In genomic region chr5:64295100-64295499, GRCh38 we compare ENCODE assay signal across 14 cellular contexts.
"Had no signal": no experiment of that assay in that cellular context is flagged by ENCODE, and none has a peak within 500 bp of the region (broad histone marks: within the 10 kb centered on the region; RNA-seq: fewer than 3 reads in every experiment).

No MANE protein-coding gene starts in this region.

- H3K27me3 ChIP-seq: neural progenitor cell, testis had no signal

- DNase-seq: activated CD4-positive, CD25-positive, alpha-beta regulatory T cell treated with anti-CD3 and anti-CD28 coated beads, Interleukin-2, amount 50 U/mL, for 72 hours; activated naive CD4-positive, alpha-beta T cell; activated naive CD8-positive, alpha-beta T cell treated with anti-CD3 and anti-CD28 coated beads, Interleukin-2, amount 10 ng/mL, durations not matched to agents 7 days and 5 days; effector memory CD8-positive, alpha-beta T cell; foreskin melanocyte; head of caudate nucleus; immature natural killer cell; left cardiac atrium; naive B cell; stimulated activated naive CD8-positive, alpha-beta T cell treated with anti-CD3 and anti-CD28 coated beads, Interleukin-15, Interleukin-2, amounts not matched to agents 100 U/mL and 50 U/mL, for 24 hours; T1000; testis had no signal

- ATAC-seq: effector memory CD8-positive, alpha-beta T cell; left cardiac atrium; sciatic nerve; stimulated activated naive CD8-positive, alpha-beta T cell treated with anti-CD3 and anti-CD28 coated beads, Interleukin-15, Interleukin-2, amounts not matched to agents 100 U/mL and 50 U/mL, for 24 hours had no signal

- H3K36me3 ChIP-seq: neural progenitor cell had no signal

- H3K4me3 ChIP-seq: neural progenitor cell, testis had no signal
